ENCODE assay signal across 8 cellular contexts in the genomic region with DNA sequence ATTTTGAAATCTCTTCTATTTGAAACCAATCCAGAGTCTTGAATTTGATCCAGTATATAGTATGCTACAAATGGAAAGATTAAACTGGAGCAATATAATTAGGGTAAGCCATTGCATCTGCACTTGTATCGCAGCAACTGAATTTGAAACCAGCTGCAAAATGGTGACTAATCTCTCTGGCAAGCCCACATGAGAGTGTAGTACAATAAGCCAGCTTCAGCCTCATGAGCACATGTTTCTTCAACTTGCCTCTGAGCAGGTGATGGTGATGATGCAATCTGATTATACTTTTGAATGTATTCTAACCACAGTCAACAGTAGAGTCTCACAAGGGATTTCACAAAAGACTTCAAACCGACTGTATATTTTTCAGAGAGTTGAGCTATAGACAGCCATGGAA. TPM values are rescaled to one million over a fixed set of nuclear protein-coding genes. Genes with fewer than 3 reads are reported as not detected.
DNase-seq lines count a peak whose midpoint lies in the region; ATAC-seq, FAIRE-seq and TF ChIP-seq lines count a peak whose summit lies in the region.

No MANE protein-coding gene starts in this region.

- DNase-seq in activated gamma-delta T cell treated with Interleukin-2 at 50 U/mL for 16 hours (peak; percentile 12), activated gamma-delta T cell (lab: John Stamatoyannopoulos, UW) (no peak), NCI-H1092 (lab: John Stamatoyannopoulos, UW) (peak; percentile 92), SK-MEL-5 (ENCODE audit: low read depth, low spot score) (peak; percentile 96), choroid plexus epithelial cell (ENCODE audit: low read depth) (peak; percentile 98), pancreas (peak in 3 of 6 donors; percentile 30 to 63 (median 33)), SW 1271 (lab: John Stamatoyannopoulos, UW) (no peak)

- no peaks in the 10 kb centered on the region for H3K27me3 ChIP-seq in pancreas

- no peak overlapping the region for H3K4me3 ChIP-seq in choroid plexus epithelial cell (ENCODE audit: low read depth, low read length)
- no peak overlapping the region for H3K4me3 ChIP-seq in pancreas

- intact Hi-C loops in pancreas (cut with DNase I) = no loop called here

- ATAC-seq in HG02678 (IDR thresholded peaks at IDR 0.05; ENCODE audit: unreplicated experiment) (peak; percentile 96), pancreas (peak; percentile 94 to 96 (median 94))

- in situ Hi-C loops in SK-MEL-5 (cut with HindIII; ENCODE audit: low pct_unique_long_range_greater_than_20kb, low sequenced_read_pairs) = no loop called here

- WGBS in pancreas, 2 donors = 72 to 89% methylated on average over 2 of the region's 2 CpGs

- no peak for FAIRE-seq in pancreas (lab: Jason Lieb, UNC)

- no peaks in the 10 kb centered on the region for H3K4me1 ChIP-seq in pancreas

- no peak overlapping the region for H3K27ac ChIP-seq in pancreas

- no peak for TF ChIP-seq CTCF in choroid plexus epithelial cell (conservative IDR thresholded peaks at IDR 0.05; ENCODE audit: low read depth, low read length)
- no peak for TF ChIP-seq CTCF in pancreas (IDR thresholded peaks at IDR 0.05)

- H3K9me3 ChIP-seq in pancreas = no peaks in the 10 kb centered on the region

- no peaks in the 10 kb centered on the region for H3K36me3 ChIP-seq in pancreas

RNA-seq across cellular contexts. Expression of a gene that starts 0.8 kb away (rescaled TPM):
- total RNA-seq in SK-MEL-5 (2014; rRNA removed; shearing (Covaris generic)) = 53.7 and 81.2 TPM in 2 replicates
- polyA plus RNA-seq in SK-MEL-5 (2015; cell fraction: cytosol; rRNA removed) = 34.6 and 57.4 TPM in 2 replicates
- polyA plus RNA-seq in SK-MEL-5 (2015; cell fraction: nucleus; rRNA removed) = 49.6 and 60.3 TPM in 2 replicates
- total RNA-seq in pancreas = 10 to 100 TPM in 3 of 6 donors, 1 to 10 TPM in 3; 5.2 to 13.4 (median 9.6) TPM
- 10 to 100 TPM in 1 of 2 donors, 1 to 10 TPM in 1; 7.5 to 16.0 TPM for polyA plus RNA-seq in pancreas

Comparison
In these comparisons a context has a peak if more than half of its experiments do, and no peak if none do; other contexts are left out.
1. DNase-seq: peak in activated gamma-delta T cell treated with Interleukin-2 at 50 U/mL for 16 hours (single experiment), NCI-H1092 (single experiment), SK-MEL-5 (single experiment) and choroid plexus epithelial cell (single experiment); none in activated gamma-delta T cell (single experiment) and SW 1271 (0 of 2).